In genomic region chr1:234699795-234700665, GRCh38 we compare ENCODE assay signal across 8 cellular contexts.
DNase-seq lines count a peak whose midpoint lies in the region; ATAC-seq and TF ChIP-seq lines count a peak whose summit lies in the region.

No MANE protein-coding gene starts in this region.

- no peak overlapping the region for H3K27ac ChIP-seq in testis

- no peaks in the 10 kb centered on the region for H3K36me3 Mint-ChIP-seq in activated CD8-positive, alpha-beta memory T cell treated with anti-CD3 and anti-CD28 coated beads, Interleukin-2, amount 10 ng/mL, durations not matched to agents 7 days and 5 days

- H3K4me3 ChIP-seq in testis = no peak overlapping the region

- TF ChIP-seq POLR2A in testis (IDR thresholded peaks at IDR 0.05) = no peak

- H3K27me3 ChIP-seq in testis = no peaks in the 10 kb centered on the region

- no peaks in the 10 kb centered on the region for H3K4me1 Mint-ChIP-seq in activated CD8-positive, alpha-beta memory T cell treated with anti-CD3 and anti-CD28 coated beads, Interleukin-2, amount 10 ng/mL, durations not matched to agents 7 days and 5 days

- WGBS in testis, 2 donors = 58 to 71% methylated on average over 6 to 7 of the region's 7 CpGs

- peaks cover 2% of the 10 kb centered on the region for H3K27me3 Mint-ChIP-seq in activated CD8-positive, alpha-beta memory T cell treated with anti-CD3 and anti-CD28 coated beads, Interleukin-2, amount 10 ng/mL, durations not matched to agents 7 days and 5 days

- H3K27ac Mint-ChIP-seq in activated CD8-positive, alpha-beta memory T cell treated with anti-CD3 and anti-CD28 coated beads, Interleukin-2, amount 10 ng/mL, durations not matched to agents 7 days and 5 days = no peak overlapping the region

- ATAC-seq in GM19351 (IDR thresholded peaks at IDR 0.05; ENCODE audit: unreplicated experiment) (peak; percentile 68), HG03135 (IDR thresholded peaks at IDR 0.05; ENCODE audit: unreplicated experiment) (peak; percentile 61), HG03025 (IDR thresholded peaks at IDR 0.05; ENCODE audit: low FRiP score, unreplicated experiment) (no peak)
- ATAC-seq in activated CD8-positive, alpha-beta memory T cell treated with anti-CD3 and anti-CD28 coated beads, Interleukin-2, amount 10 ng/mL, durations not matched to agents 7 days and 5 days = peak; percentile 51

- no peaks in the 10 kb centered on the region for H3K9me3 ChIP-seq in testis

- H3K4me1 ChIP-seq in testis = no peaks in the 10 kb centered on the region

- intact Hi-C loops in testis (cut with DNase I; ENCODE audit: low total_unique reads) = no loop called here

- CTCF ChIA-PET in activated CD8-positive, alpha-beta memory T cell treated with anti-CD3 and anti-CD28 coated beads, Interleukin-2, amount 10 ng/mL, durations not matched to agents 7 days and 5 days (lab: Charles Lee) = interaction anchor here (1.2 to 1.6 kb wide), 2 partner anchors 22 to 194 kb away, joined by 3 read pairs; no protein-coding TSS in a partner anchor

- DNase-seq in DMS 273 treated with DMSO at 0.1 percent for 48 hours (lab: John Stamatoyannopoulos, UW) (peak; percentile 94), left kidney (ENCODE audit: low read depth, low spot score) (peak; percentile 88), testis (peak; percentile 11), COR-L47 (lab: John Stamatoyannopoulos, UW) (no peak)
- DNase-seq in activated CD8-positive, alpha-beta memory T cell treated with anti-CD3 and anti-CD28 coated beads, Interleukin-2, amount 10 ng/mL, durations not matched to agents 7 days and 5 days = no peak

- no peak overlapping the region for H3K4me3 Mint-ChIP-seq in activated CD8-positive, alpha-beta memory T cell treated with anti-CD3 and anti-CD28 coated beads, Interleukin-2, amount 10 ng/mL, durations not matched to agents 7 days and 5 days

- TF ChIP-seq CTCF in testis (IDR thresholded peaks at IDR 0.05) = no peak

- no peaks in the 10 kb centered on the region for H3K9me3 Mint-ChIP-seq in activated CD8-positive, alpha-beta memory T cell treated with anti-CD3 and anti-CD28 coated beads, Interleukin-2, amount 10 ng/mL, durations not matched to agents 7 days and 5 days (ENCODE audit: low read depth)

- H3K36me3 ChIP-seq in testis (ENCODE audit: low read depth, missing control alignments) = no peaks in the 10 kb centered on the region

Comparison
In these comparisons a context has a peak if more than half of its experiments do, and no peak if none do; other contexts are left out.
1. DNase-seq: peak in DMS 273 treated with DMSO at 0.1 percent for 48 hours (single experiment), left kidney (single experiment) and testis (single experiment); none in activated CD8-positive, alpha-beta memory T cell treated with anti-CD3 and anti-CD28 coated beads, Interleukin-2, amount 10 ng/mL, durations not matched to agents 7 days and 5 days (single experiment) and COR-L47 (single experiment).